Comparison of ENCODE assay signal across 14 cellular contexts in genomic region chr9:99954108-99954507, GRCh38. TPM values are rescaled to one million over a fixed set of nuclear protein-coding genes. Genes with fewer than 3 reads are reported as not detected.
DNase-seq lines count a peak whose midpoint lies in the region; ATAC-seq and FAIRE-seq lines count a peak whose summit lies in the region.
"Had no signal": no experiment of that assay in that cellular context is flagged by ENCODE, and none has a peak within 500 bp of the region (broad histone marks: within the 10 kb centered on the region; RNA-seq: fewer than 3 reads in every experiment).

No MANE protein-coding gene starts in this region.

- DNase-seq in GM18507 (ENCODE audit: extremely low spot score, insufficient read length, low read depth) (no peak), Karpas-422 (no peak), NCI-H2171 (lab: John Stamatoyannopoulos, UW) (no peak), cerebellum (ENCODE audit: low spot score) (no peak)
- DNase-seq: GM23248, HCEC 1CT, NCI-H1105, NCI-H1694, NCI-H69, SHP77 treated with DMSO at 0.1 percent for 48 hours, T-helper 17 cell had no signal

- H3K4me1 Mint-ChIP-seq in stimulated activated memory B cell treated with anti-CD40 and anti-IgM and Interleukin-4, amounts not matched to agents 10 μg/mL and 1 μg/mL and 100 μg/mL, for 72 hours, result peaks cover 5% of the 10 kb centered on the region

- no peaks in the 10 kb centered on the region; the same call in 1 of the 2 replicates for H3K9me3 ChIP-seq in Karpas-422 (ENCODE audit: low read length)

- no peaks in the 10 kb centered on the region for H3K9me2 ChIP-seq in Karpas-422 (replicated peaks; ENCODE audit: insufficient read depth, low read length)

- H3K9ac ChIP-seq in Karpas-422 (ENCODE audit: low read length), result no peak overlapping the region
- H3K9ac ChIP-seq: GM23248 had no signal

- H3K79me2 ChIP-seq in Karpas-422 (ENCODE audit: low read length), result no peaks in the 10 kb centered on the region

- ATAC-seq in GM19351 (IDR thresholded peaks at IDR 0.05; ENCODE audit: unreplicated experiment) (peak; percentile 65), HG03521 (IDR thresholded peaks at IDR 0.05; ENCODE audit: unreplicated experiment) (no peak)
- no peak for ATAC-seq in stimulated activated memory B cell treated with anti-CD40 and anti-IgM and Interleukin-4, amounts not matched to agents 10 μg/mL and 1 μg/mL and 100 μg/mL, for 72 hours
- ATAC-seq: T-helper 17 cell had no signal

- H3K4me2 ChIP-seq in Karpas-422 (ENCODE audit: low read depth, low read length, poor library complexity, severe bottlenecking), result peak overlapping the region; percentile 15

- no peaks in the 10 kb centered on the region for H3K27me3 ChIP-seq in Karpas-422 (ENCODE audit: low read length)

- peaks cover 49% of the 10 kb centered on the region for H3K36me3 Mint-ChIP-seq in stimulated activated memory B cell treated with anti-CD40 and anti-IgM and Interleukin-4, amounts not matched to agents 10 μg/mL and 1 μg/mL and 100 μg/mL, for 72 hours

- H3K4me1 ChIP-seq in Karpas-422 (ENCODE audit: low read length), result peaks cover 16% of the 10 kb centered on the region

- no peak overlapping the region for H2AFZ ChIP-seq in Karpas-422 (ENCODE audit: low read length)
- H2AFZ ChIP-seq: GM23248 had no signal

- no peak overlapping the region for H3K4me3 Mint-ChIP-seq in stimulated activated memory B cell treated with anti-CD40 and anti-IgM and Interleukin-4, amounts not matched to agents 10 μg/mL and 1 μg/mL and 100 μg/mL, for 72 hours
- H3K4me3 Mint-ChIP-seq: T-helper 17 cell had no signal

- H3K9me3 Mint-ChIP-seq in stimulated activated memory B cell treated with anti-CD40 and anti-IgM and Interleukin-4, amounts not matched to agents 10 μg/mL and 1 μg/mL and 100 μg/mL, for 72 hours, result no peaks in the 10 kb centered on the region

- H3K27me3 Mint-ChIP-seq in stimulated activated memory B cell treated with anti-CD40 and anti-IgM and Interleukin-4, amounts not matched to agents 10 μg/mL and 1 μg/mL and 100 μg/mL, for 72 hours, result no peaks in the 10 kb centered on the region
- H3K27me3 Mint-ChIP-seq: T-helper 17 cell had no signal

- FAIRE-seq in GM18507 (lab: Jason Lieb, UNC), result peak; percentile 24

- H3K27ac ChIP-seq in Karpas-422 (ENCODE audit: low read length), result no peak overlapping the region
- H3K27ac ChIP-seq: GM23248 had no signal

- H3K36me3 ChIP-seq in Karpas-422 (ENCODE audit: insufficient read depth, low read length), result peaks cover 12% of the 10 kb centered on the region; the same call in 1 of the 2 replicates

- peak overlapping the region; percentile 32 for H3K27ac Mint-ChIP-seq in stimulated activated memory B cell treated with anti-CD40 and anti-IgM and Interleukin-4, amounts not matched to agents 10 μg/mL and 1 μg/mL and 100 μg/mL, for 72 hours

- H3K4me3 ChIP-seq in Karpas-422 (ENCODE audit: low read length), result no peak overlapping the region
- H3K4me3 ChIP-seq: GM23248 had no signal

- no peaks in the 10 kb centered on the region for H4K20me1 ChIP-seq in Karpas-422 (ENCODE audit: insufficient read depth, low read depth, low read length)

RNA-seq across cellular contexts. Expression of gene STX17, which starts 47.7 kb away (rescaled TPM):
- 16.4 and 21.4 TPM in 2 replicates for total RNA-seq in Karpas-422 (2014; rRNA removed; shearing (Covaris generic); ENCODE audit: low replicate concordance)
- total RNA-seq in cerebellum, result 19.1 TPM
